Comparison of ENCODE assay signal across 22 cellular contexts in genomic region chr14:61556455-61556854, GRCh38.
DNase-seq lines count a peak whose midpoint lies in the region; ATAC-seq, FAIRE-seq and TF ChIP-seq lines count a peak whose summit lies in the region.
"Had no signal": no experiment of that assay in that cellular context is flagged by ENCODE, and none has a peak within 500 bp of the region (broad histone marks: within the 10 kb centered on the region; RNA-seq: fewer than 3 reads in every experiment).

No MANE protein-coding gene starts in this region.

- H3K4me1 Mint-ChIP-seq in T-helper 17 cell = peaks cover 27% of the 10 kb centered on the region

- no peak overlapping the region for H4K91ac ChIP-seq in mesenchymal stem cell (ENCODE audit: low read length)

- H3F3A ChIP-seq in GM23248 (ENCODE audit: insufficient read depth) = peaks cover 55% of the 10 kb centered on the region

- H3K14ac ChIP-seq in mesenchymal stem cell (ENCODE audit: low read length in 2 of 2) = no peak overlapping the region

- no peaks in the 10 kb centered on the region for H4K20me1 ChIP-seq in GM23248 (ENCODE audit: insufficient read depth)

- H3K36me3 ChIP-seq in GM23248 (ENCODE audit: low read depth) = no peaks in the 10 kb centered on the region
- H3K36me3 ChIP-seq in mesenchymal stem cell (ENCODE audit: control insufficient read depth in 1 of 2, insufficient read depth in 2 of 2, low read depth in 1 of 2, low read length in 2 of 2) = no peaks in the 10 kb centered on the region
- no peaks in the 10 kb centered on the region for H3K36me3 ChIP-seq in brain microvascular endothelial cell (replicated peaks)

- peak; percentile 30 for FAIRE-seq in urothelium cell line (lab: Jason Lieb, UNC)
- FAIRE-seq: D721Med, G401.6, GM12878, GM18507 had no signal

- H3K9ac ChIP-seq in GM23248 (no peak overlapping the region), mesenchymal stem cell (ENCODE audit: low read length) (no peak overlapping the region)

- H3K9me3 ChIP-seq in GM23248 (ENCODE audit: low read depth) (no peaks in the 10 kb centered on the region), T-helper 17 cell (ENCODE audit: control insufficient read depth, low read length, poor library complexity, severe bottlenecking) (no peaks in the 10 kb centered on the region), mesenchymal stem cell (ENCODE audit: control insufficient read depth, low read length) (no peaks in the 10 kb centered on the region)

- H3K79me2 ChIP-seq in GM23248 (ENCODE audit: insufficient read depth) = peaks cover 77% of the 10 kb centered on the region

- no peak overlapping the region for H2BK5ac ChIP-seq in mesenchymal stem cell (ENCODE audit: low read depth, low read length, poor library complexity, severe bottlenecking)

- no peak for ATAC-seq in T-helper 17 cell
- ATAC-seq: CD8-positive, alpha-beta T cell; GM12878 had no signal

- H3K79me1 ChIP-seq in mesenchymal stem cell (replicated peaks; ENCODE audit: low read length, poor library complexity, severe bottlenecking) = peaks cover 6% of the 10 kb centered on the region

- no peak overlapping the region for H4K8ac ChIP-seq in mesenchymal stem cell (ENCODE audit: low read length)

- H3K27me3 Mint-ChIP-seq in T-helper 17 cell = no peaks in the 10 kb centered on the region
- H3K27me3 Mint-ChIP-seq: B cell had no signal

- DNase-seq in GM23248 (no peak), T-helper 17 cell (no peak), mesenchymal stem cell (no peak), urothelium cell line (ENCODE audit: low spot score) (no peak), GM10248 (ENCODE audit: extremely low spot score) (no peak), brain microvascular endothelial cell (no peak), NCI-H774 (lab: John Stamatoyannopoulos, UW) (no peak)
- DNase-seq: DMS79 treated with DMSO at 0.1 percent for 48 hours, HCEC 1CT, NCI-H1105 treated with DMSO at 0.1 percent for 48 hours, NCI-H187, NCI-H226, NCI-H526 treated with DMSO at 0.1 percent for 48 hours, OCI-M1 had no signal

- peaks cover 62% of the 10 kb centered on the region for H3K4me1 ChIP-seq in GM23248 (ENCODE audit: insufficient read depth)
- peaks cover 31% of the 10 kb centered on the region for H3K4me1 ChIP-seq in mesenchymal stem cell (ENCODE audit: control insufficient read depth, insufficient read depth, low read depth, low read length)

- H3K27ac Mint-ChIP-seq in T-helper 17 cell = peak overlapping the region; percentile 14

- CTCF ChIA-PET in GM10248 (lab: Yijun Ruan, JAX) = interaction anchor here (0.9 to 2.0 kb wide), 5 partner anchors 11 to 281 kb away, joined by 3 to 5 read pairs (median 4); no protein-coding TSS in a partner anchor

- TF ChIP-seq CTCF in GM10248 (IDR thresholded peaks at IDR 0.05; ENCODE audit: control extremely low read depth, extremely low read depth, low read depth, missing control alignments) (no peak), brain microvascular endothelial cell (IDR thresholded peaks at IDR 0.05; ENCODE audit: low read depth, low read length, missing control alignments) (no peak)

- H3K27me3 ChIP-seq in GM23248 (replicated peaks; ENCODE audit: insufficient read depth) = no peaks in the 10 kb centered on the region
- H3K27me3 ChIP-seq in mesenchymal stem cell (ENCODE audit: control insufficient read depth in 1 of 2, insufficient read depth in 1 of 2, low read length in 2 of 2) = no peaks in the 10 kb centered on the region
- H3K27me3 ChIP-seq in brain microvascular endothelial cell (replicated peaks) = no peaks in the 10 kb centered on the region

- H3K4me3 Mint-ChIP-seq in T-helper 17 cell = no peak overlapping the region
- H3K4me3 Mint-ChIP-seq: B cell; CD8-positive, alpha-beta T cell had no signal

- peak overlapping the region; percentile 98; the same call in 1 of the 2 replicates for H3K27ac ChIP-seq in GM23248
- H3K27ac ChIP-seq in mesenchymal stem cell (ENCODE audit: low read length, poor library complexity, severe bottlenecking) = no peak overlapping the region
- H3K27ac ChIP-seq in brain microvascular endothelial cell = no peak overlapping the region
- H3K27ac ChIP-seq: HL-60, RWPE1 had no signal

- H2BK120ac ChIP-seq in mesenchymal stem cell (ENCODE audit: low read depth, low read length) = no peak overlapping the region

- H3K4me3 ChIP-seq in GM23248 (no peak overlapping the region), mesenchymal stem cell (ENCODE audit: insufficient read depth in 1 of 2, low read depth in 1 of 2, low read length in 2 of 2) (no peak overlapping the region), brain microvascular endothelial cell (ENCODE audit: low read depth, low read length) (no peak overlapping the region)
- H3K4me3 ChIP-seq: GM12878 had no signal

- no peaks in the 10 kb centered on the region for H3K9me2 ChIP-seq in GM23248 (ENCODE audit: insufficient read depth)

- peak overlapping the region; percentile 63 for H2AK5ac ChIP-seq in mesenchymal stem cell (ENCODE audit: low read length, severe bottlenecking)

- no peak overlapping the region for H3K4ac ChIP-seq in mesenchymal stem cell (ENCODE audit: low read depth in 1 of 2, low read length in 2 of 2)

- in situ Hi-C loops in GM23248 (cut with MboI) = no loop called here
- in situ Hi-C loops in brain microvascular endothelial cell (cut with HindIII; ENCODE audit: low pct_ligation_motif_present, low sequenced_read_pairs) = loop anchor here (25.0 kb wide), 1 partner anchor 156 kb away; no protein-coding TSS in a partner anchor

- no peak overlapping the region for H2BK15ac ChIP-seq in mesenchymal stem cell (ENCODE audit: low read depth, poor library complexity, severe bottlenecking)

- POLR2A ChIA-PET in GM10248 (lab: Yijun Ruan, JAX) = no interaction called here

- no peak overlapping the region for H3K4me2 ChIP-seq in GM23248 (ENCODE audit: unreplicated experiment)
- no peak overlapping the region for H3K4me2 ChIP-seq in mesenchymal stem cell (ENCODE audit: low read length, poor library complexity, severe bottlenecking)

- no peak overlapping the region for H3K23ac ChIP-seq in mesenchymal stem cell (ENCODE audit: low read length in 2 of 2)

- H2AFZ ChIP-seq in GM23248 (no peak overlapping the region), mesenchymal stem cell (ENCODE audit: low read depth, low read length) (no peak overlapping the region)

- H3K18ac ChIP-seq in mesenchymal stem cell (ENCODE audit: low read depth in 1 of 2, low read length in 2 of 2) = no peak overlapping the region

- WGBS in GM23248 (ENCODE audit: low coverage in 1 of 2, low lambda C conversion rate in 2 of 2, missing lambda C conversion rate in 2 of 2), 2 experiments = 97 to 98% methylated on average over 4 of the region's 4 CpGs
- 97% methylated on average over 3 of the region's 4 CpGs for WGBS in mesenchymal stem cell

- H2BK12ac ChIP-seq in mesenchymal stem cell (ENCODE audit: low read length in 2 of 2) = no peak overlapping the region

- H3K36me3 Mint-ChIP-seq in T-helper 17 cell (ENCODE audit: low read depth) = peaks cover 2% of the 10 kb centered on the region
